ENCODE assay signal across 14 cellular contexts in genomic region chr5:139014726-139015125, GRCh38.
DNase-seq lines count a peak whose midpoint lies in the region; FAIRE-seq and TF ChIP-seq lines count a peak whose summit lies in the region.
"Had no signal": no experiment of that assay in that cellular context is flagged by ENCODE, and none has a peak within 500 bp of the region (broad histone marks: within the 10 kb centered on the region; RNA-seq: fewer than 3 reads in every experiment).

No MANE protein-coding gene starts in this region.

- no peak overlapping the region for H3K4me2 ChIP-seq in endothelial cell of umbilical vein (ENCODE audit: insufficient read depth, low read length)

- no peaks in the 10 kb centered on the region for H3K9me3 ChIP-seq in endothelial cell of umbilical vein (replicated peaks; ENCODE audit: control insufficient read depth, insufficient read depth, low read length)
- H3K9me3 ChIP-seq: HAP-1, SJCRH30, thoracic aorta had no signal

- DNase-seq in BJ (ENCODE audit: low read depth) (peak; percentile 27), NCI-H2196 treated with DMSO at 0.1 percent for 48 hours (lab: John Stamatoyannopoulos, UW; ENCODE audit: unreplicated experiment) (peak; percentile 77), endothelial cell of umbilical vein (ENCODE audit: low read depth, low spot score) (peak; percentile 85), mucosa of gallbladder (ENCODE audit: low spot score) (peak; percentile 18), cardiac septum (ENCODE audit: low spot score) (no peak), ureter (ENCODE audit: low spot score) (no peak), HuH-7 (ENCODE audit: low spot score) (no peak), posterior vena cava (ENCODE audit: low spot score) (no peak)
- DNase-seq: activated CD4-positive, alpha-beta T cell treated with anti-CD3 and anti-CD28 coated beads for 1 hour; activated T-cell treated with anti-CD3 and anti-CD28 coated beads, Interleukin-2, amount 50 U/mL, for 4 hours; central memory CD4-positive, alpha-beta T cell; SJCRH30 had no signal

- no peak overlapping the region for H2AFZ ChIP-seq in endothelial cell of umbilical vein (ENCODE audit: low read depth, low read length)

- intact Hi-C loops in endothelial cell of umbilical vein (cut with micrococcal nuclease), result no loop called here
- intact Hi-C loops in cardiac septum (cut with DNase I), result no loop called here
- intact Hi-C loops in posterior vena cava (cut with DNase I), result loop anchor here in 1 of 2 donors (5.0 kb wide), 1 partner anchor 58 kb away; no protein-coding TSS in a partner anchor

- no TSS peak for BruUV-seq in endothelial cell of umbilical vein (replicated peaks; lab: Mats Ljungman, UMichigan)

- H3K27ac ChIP-seq in endothelial cell of umbilical vein (ENCODE audit: insufficient read depth, low read depth, low read length), result no peak overlapping the region
- H3K27ac ChIP-seq: SJCRH30, thoracic aorta had no signal

- TF ChIP-seq CTCF in BJ (IDR thresholded peaks at IDR 0.05; ENCODE audit: insufficient read depth, low read depth, low read length), result no peak
- no peak for TF ChIP-seq CTCF in endothelial cell of umbilical vein (IDR thresholded peaks at IDR 0.05; ENCODE audit: extremely low read depth in 1 of 2, insufficient read depth in 1 of 2, low read depth in 1 of 2, low read length in 2 of 2)

- H3K79me2 ChIP-seq in endothelial cell of umbilical vein (ENCODE audit: control insufficient read depth, insufficient read depth, low read length), result no peaks in the 10 kb centered on the region

- CTCF ChIA-PET in BJ (lab: Yijun Ruan, JAX), result interaction anchor here (0.6 kb wide), 1 partner anchor 12 kb away, joined by 3 read pairs; no protein-coding TSS in a partner anchor
- CTCF ChIA-PET in endothelial cell of umbilical vein (lab: Charles Lee), result interaction anchor here (0.7 to 2.0 kb wide), 3 partner anchors 10 to 16 kb away, joined by 3 to 4 read pairs (median 4); no protein-coding TSS in a partner anchor

- no peaks in the 10 kb centered on the region; the same call in 1 of the 2 replicates for H3K36me3 ChIP-seq in BJ (ENCODE audit: control insufficient read depth, insufficient read depth, low read length)
- H3K36me3 ChIP-seq in endothelial cell of umbilical vein (ENCODE audit: control insufficient read depth in 2 of 2, extremely low read depth in 1 of 2, insufficient read depth in 2 of 2, low read length in 2 of 2), result no peaks in the 10 kb centered on the region
- H3K36me3 ChIP-seq: HAP-1, SJCRH30, thoracic aorta had no signal

- FAIRE-seq in endothelial cell of umbilical vein (lab: Jason Lieb, UNC), result peak; percentile 90

- H4K20me1 ChIP-seq in endothelial cell of umbilical vein (replicated peaks; ENCODE audit: control insufficient read depth, extremely low read depth, insufficient read depth, low read length), result no peaks in the 10 kb centered on the region

- H3K4me1 ChIP-seq in endothelial cell of umbilical vein (ENCODE audit: control insufficient read depth, extremely low read depth, insufficient read depth, low read length), result peaks cover 13% of the 10 kb centered on the region
- H3K4me1 ChIP-seq: HAP-1, SJCRH30 had no signal

- H3K27me3 ChIP-seq in BJ (ENCODE audit: control insufficient read depth, insufficient read depth, low read length), result no peaks in the 10 kb centered on the region
- no peaks in the 10 kb centered on the region for H3K27me3 ChIP-seq in endothelial cell of umbilical vein (ENCODE audit: control insufficient read depth in 2 of 2, insufficient read depth in 2 of 2, low read length in 2 of 2)
- H3K27me3 ChIP-seq: SJCRH30 had no signal

- POLR2A ChIA-PET in BJ (lab: Charles Lee), result no interaction called here
- POLR2A ChIA-PET in endothelial cell of umbilical vein (lab: Charles Lee), result no interaction called here

- H3K4me3 ChIP-seq in BJ (ENCODE audit: low read depth, low read length) (no peak overlapping the region), endothelial cell of umbilical vein (replicated peaks in 1 of 3; ENCODE audit: insufficient read depth in 1 of 3, low read depth in 1 of 3, low read length in 3 of 3) (no peak overlapping the region)
- H3K4me3 ChIP-seq: HAP-1, SJCRH30, thoracic aorta had no signal

- no peak overlapping the region for H3K9ac ChIP-seq in endothelial cell of umbilical vein (replicated peaks; ENCODE audit: extremely low read depth, insufficient read depth, low read length)

- no peak for TF ChIP-seq POLR2A in endothelial cell of umbilical vein (IDR thresholded peaks at IDR 0.05; ENCODE audit: low read depth, low read length)

- H3K9me1 ChIP-seq in endothelial cell of umbilical vein (replicated peaks; ENCODE audit: control insufficient read depth, extremely low read depth, insufficient read depth, low read length), result no peaks in the 10 kb centered on the region

- dilution Hi-C loops in endothelial cell of umbilical vein (cut with MboI; ENCODE audit: extremely low pct_ligation_motif_present, low sequenced_read_pairs), result no loop called here

TF ChIP-seq in endothelial cell of umbilical vein, 7 proteins besides CTCF, POLR2A, EP300 and RAD21:
- no peak for TF ChIP-seq MAX (IDR thresholded peaks at IDR 0.05; ENCODE audit: insufficient read depth, insufficient read length)
- no peak for TF ChIP-seq MYC (IDR thresholded peaks at IDR 0.05; ENCODE audit: low read depth, low read length)
- TF ChIP-seq FOS (IDR thresholded peaks at IDR 0.05; ENCODE audit: borderline replicate concordance, insufficient read depth, low read length), result peak; percentile 95
- peak; percentile 65 for TF ChIP-seq GATA2 (IDR thresholded peaks at IDR 0.05; ENCODE audit: insufficient read depth, insufficient read length, low read depth, low read length)
- peak; percentile 89 for TF ChIP-seq JUN (IDR thresholded peaks at IDR 0.05; ENCODE audit: borderline replicate concordance, insufficient read depth, insufficient read length, low read depth)
- TF ChIP-seq EZH2 (IDR thresholded peaks at IDR 0.05; ENCODE audit: borderline replicate concordance, low read depth, low read length, severe bottlenecking), result no peak
- TF ChIP-seq POLR2AphosphoS5 (IDR thresholded peaks at IDR 0.05; ENCODE audit: insufficient read depth, low read depth, low read length), result peak; percentile 61

Comparison
In these comparisons a context has a peak if more than half of its experiments do, and no peak if none do; other contexts are left out.
1. DNase-seq: peak in BJ (single experiment), NCI-H2196 treated with DMSO at 0.1 percent for 48 hours (single experiment), endothelial cell of umbilical vein (single experiment) and mucosa of gallbladder (single experiment); none in cardiac septum (single experiment), ureter (single experiment), HuH-7 (single experiment) and posterior vena cava (single experiment).